9 cellular contexts compared by ENCODE assay signal in genomic region chr7:101216860-101217387, GRCh38. TPM values are rescaled to one million over a fixed set of nuclear protein-coding genes. Genes with fewer than 3 reads are reported as not detected.
DNase-seq lines count a peak whose midpoint lies in the region; ATAC-seq and TF ChIP-seq lines count a peak whose summit lies in the region.
"Had no signal": no experiment of that assay in that cellular context is flagged by ENCODE, and none has a peak within 500 bp of the region (broad histone marks: within the 10 kb centered on the region; RNA-seq: fewer than 3 reads in every experiment).

No MANE protein-coding gene starts in this region.

- no peak for ATAC-seq in CD4-positive, CD25-positive, alpha-beta regulatory T cell (ENCODE audit: low read depth in 2 of 2)
- ATAC-seq in GM19467 (IDR thresholded peaks at IDR 0.05; ENCODE audit: unreplicated experiment) (peak; percentile 5), IMR-90 (ENCODE audit: low read depth) (no peak; the same call in none of the 2 replicates), memory B cell (ENCODE audit: low read depth) (no peak), upper lobe of right lung (no peak)

- peak overlapping the region; percentile 96 for H2AK5ac ChIP-seq in IMR-90 (ENCODE audit: low read depth, low read length)

- peaks cover 4% of the 10 kb centered on the region for H3K9me1 ChIP-seq in IMR-90 (ENCODE audit: insufficient read depth, low read length)

- H3K4me1 ChIP-seq in CD4-positive, CD25-positive, alpha-beta regulatory T cell (ENCODE audit: control insufficient read depth, insufficient read depth, low read length, poor library complexity, severe bottlenecking): peaks cover 38% of the 10 kb centered on the region
- H3K4me1 ChIP-seq in IMR-90 (ENCODE audit: control insufficient read depth, insufficient read depth, low read length) (peaks cover 9% of the 10 kb centered on the region), upper lobe of right lung (peaks cover 16% of the 10 kb centered on the region)

- peak overlapping the region; percentile 55 for H3K4me3 ChIP-seq in CD4-positive, CD25-positive, alpha-beta regulatory T cell (ENCODE audit: low read depth, low read length)
- H3K4me3 ChIP-seq in IMR-90 (ENCODE audit: insufficient read depth, low read depth, low read length) (peak overlapping the region; percentile 96), upper lobe of right lung (peak overlapping the region; percentile 95)

- CTCF ChIA-PET in IMR-90 (lab: Yijun Ruan, JAX) (interaction anchor here (0.5 to 3.0 kb wide), 8 partner anchors 17 to 306 kb away, joined by 3 to 8 read pairs (median 4); no protein-coding TSS in a partner anchor), MCF 10A (lab: Yijun Ruan, JAX) (interaction anchor here (0.8 to 4.5 kb wide), 11 partner anchors 11 to 73 kb away, joined by 3 to 23 read pairs (median 4); partner anchors contain the start of gene FIS1)

- H3K27ac ChIP-seq in CD4-positive, CD25-positive, alpha-beta regulatory T cell (ENCODE audit: insufficient read depth, low read length, poor library complexity, severe bottlenecking): peak overlapping the region; percentile 82
- peak overlapping the region; percentile 89 for H3K27ac ChIP-seq in IMR-90 (ENCODE audit: insufficient read depth, low read length)
- peak overlapping the region; percentile 88 for H3K27ac ChIP-seq in upper lobe of right lung

- DNase-seq in CD4-positive, CD25-positive, alpha-beta regulatory T cell: peak in 1 of 3 donors; percentile 19
- DNase-seq in IMR-90: no peak
- peak; percentile 24 for DNase-seq in MCF 10A (ENCODE audit: unreplicated experiment)
- no peak for DNase-seq in memory B cell (ENCODE audit: low spot score in 2 of 2)
- no peak for DNase-seq in upper lobe of right lung
- no peak for DNase-seq in NCI-H1092 treated with DMSO at 0.1 percent for 48 hours (lab: John Stamatoyannopoulos, UW)
- no peak for DNase-seq in MV-4-11 (lab: John Stamatoyannopoulos, UW)

- BruUV-seq in IMR-90 (replicated peaks; lab: Mats Ljungman, UMichigan) (no TSS peak), MCF 10A (replicated peaks; lab: Mats Ljungman, UMichigan) (TSS peak; percentile 61)

- H3K56ac ChIP-seq in IMR-90 (ENCODE audit: extremely low read depth, insufficient read depth, low read length): peak overlapping the region; percentile 77

- H3K4me2 ChIP-seq in IMR-90 (ENCODE audit: low read depth, low read length): peak overlapping the region; percentile 100

- H4K8ac ChIP-seq in IMR-90 (ENCODE audit: low read depth in 2 of 2, low read length in 2 of 2): peak overlapping the region; percentile 85 to 90

- peaks cover 25 to 59% of the 10 kb centered on the region in 2 experiments for H3K79me1 ChIP-seq in IMR-90 (ENCODE audit: low read depth in 1 of 2, low read length in 2 of 2)

- intact Hi-C loops in IMR-90 (cut with micrococcal nuclease) (no loop called here), MCF 10A (cut with micrococcal nuclease) (no loop called here), upper lobe of right lung (cut with DNase I) (no loop called here)

- H4K5ac ChIP-seq in IMR-90 (ENCODE audit: low read depth, low read length): peak overlapping the region; percentile 95

- TF ChIP-seq RAD21 in IMR-90 (IDR thresholded peaks at IDR 0.05; ENCODE audit: low read length): no peak

- H2BK20ac ChIP-seq in IMR-90 (ENCODE audit: low read depth, low read length): no peak overlapping the region

- H2AK9ac ChIP-seq in IMR-90 (replicated peaks; ENCODE audit: low read depth, low read length, poor library complexity): peak overlapping the region; percentile 98

- peak overlapping the region; percentile 83 for H3K9ac ChIP-seq in IMR-90 (ENCODE audit: low read depth, low read length)

- H2BK5ac ChIP-seq in IMR-90 (ENCODE audit: low read depth, low read length, poor library complexity, severe bottlenecking): peak overlapping the region; percentile 84

- H3K36me3 ChIP-seq in CD4-positive, CD25-positive, alpha-beta regulatory T cell (ENCODE audit: control insufficient read depth, insufficient read depth, low read length): peaks cover 9% of the 10 kb centered on the region
- H3K36me3 ChIP-seq in IMR-90 (ENCODE audit: control insufficient read depth, insufficient read depth, low read length): peaks cover 23% of the 10 kb centered on the region
- peaks cover 34% of the 10 kb centered on the region for H3K36me3 ChIP-seq in upper lobe of right lung

- 0 out of 3 replicates have a peak overlapping the region, but pooled peaks have one; percentile 14 for H2BK15ac ChIP-seq in IMR-90 (ENCODE audit: low read depth, low read length)

- H3K4ac ChIP-seq in IMR-90 (ENCODE audit: low read depth, low read length): peak overlapping the region; percentile 99

- dilution Hi-C loops in IMR-90 (cut with HindIII; ENCODE audit: low sequenced_read_pairs, unreplicated experiment): no loop called here

- peaks cover 6% of the 10 kb centered on the region; the same call in 1 of the 2 replicates for H4K20me1 ChIP-seq in IMR-90 (ENCODE audit: insufficient read depth, low read length)

- in situ Hi-C loops in IMR-90 (cut with MboI; ENCODE audit: low sequenced_read_pairs): no loop called here

- peak overlapping the region; percentile 68 for H2BK120ac ChIP-seq in IMR-90 (ENCODE audit: low read depth, low read length)

- peak overlapping the region; percentile 87 for H2AFZ ChIP-seq in IMR-90 (replicated peaks; ENCODE audit: low read length, poor library complexity)

- TF ChIP-seq POLR2A in IMR-90 (IDR thresholded peaks at IDR 0.05; ENCODE audit: low read depth, low read length): no peak

- H3K4me1 Mint-ChIP-seq in CD4-positive, CD25-positive, alpha-beta regulatory T cell: peaks cover 5 to 50% (median 21%) of the 10 kb centered on the region in 4 donors
- H3K4me1 Mint-ChIP-seq in MCF 10A (ENCODE audit: insufficient read depth, unreplicated experiment) (peaks cover 25% of the 10 kb centered on the region), memory B cell (peaks cover 20% of the 10 kb centered on the region)

- peak overlapping the region; percentile 100 for H3K14ac ChIP-seq in IMR-90 (replicated peaks; ENCODE audit: low read depth, low read length)

- peak overlapping the region in 2 of 3 donors; percentile 74 to 98 for H3K27ac Mint-ChIP-seq in CD4-positive, CD25-positive, alpha-beta regulatory T cell
- H3K27ac Mint-ChIP-seq in MCF 10A (ENCODE audit: low read depth, unreplicated experiment) (peak overlapping the region; percentile 94), memory B cell (peak overlapping the region; percentile 93)

- H3K9me3 ChIP-seq in CD4-positive, CD25-positive, alpha-beta regulatory T cell (ENCODE audit: control insufficient read depth in 2 of 2, low read length in 2 of 2): no peaks in the 10 kb centered on the region
- no peaks in the 10 kb centered on the region for H3K9me3 ChIP-seq in IMR-90 (ENCODE audit: control insufficient read depth, insufficient read depth, low read length)
- no peaks in the 10 kb centered on the region for H3K9me3 ChIP-seq in upper lobe of right lung

- H3K27me3 Mint-ChIP-seq in CD4-positive, CD25-positive, alpha-beta regulatory T cell: no peaks in the 10 kb centered on the region
- H3K27me3 Mint-ChIP-seq in MCF 10A (ENCODE audit: insufficient read depth, unreplicated experiment) (no peaks in the 10 kb centered on the region), memory B cell (no peaks in the 10 kb centered on the region)

- peak overlapping the region; percentile 99 for H3K23ac ChIP-seq in IMR-90 (ENCODE audit: low read depth, low read length)

- no peaks in the 10 kb centered on the region for H3K27me3 ChIP-seq in CD4-positive, CD25-positive, alpha-beta regulatory T cell (ENCODE audit: control insufficient read depth, insufficient read depth, low read length)
- H3K27me3 ChIP-seq in IMR-90 (ENCODE audit: control insufficient read depth, insufficient read depth, low read length) (no peaks in the 10 kb centered on the region), upper lobe of right lung (no peaks in the 10 kb centered on the region)

- H3K18ac ChIP-seq in IMR-90 (ENCODE audit: low read depth, low read length): peak overlapping the region; percentile 48

- peaks cover 5% of the 10 kb centered on the region for H3K36me3 Mint-ChIP-seq in CD4-positive, CD25-positive, alpha-beta regulatory T cell
- peaks cover 47% of the 10 kb centered on the region for H3K36me3 Mint-ChIP-seq in MCF 10A (ENCODE audit: insufficient read depth, unreplicated experiment)
- H3K36me3 Mint-ChIP-seq in memory B cell: peaks cover 10% of the 10 kb centered on the region

- no peaks in the 10 kb centered on the region for H3K9me3 Mint-ChIP-seq in CD4-positive, CD25-positive, alpha-beta regulatory T cell
- H3K9me3 Mint-ChIP-seq in MCF 10A (ENCODE audit: unreplicated experiment) (no peaks in the 10 kb centered on the region), memory B cell (no peaks in the 10 kb centered on the region)

- no peak for TF ChIP-seq CTCF in IMR-90 (conservative IDR thresholded peaks at IDR 0.05; ENCODE audit: low read depth, low read length)
- peak; percentile 16 for TF ChIP-seq CTCF in MCF 10A (IDR thresholded peaks at IDR 0.05; ENCODE audit: unreplicated experiment)
- no peak for TF ChIP-seq CTCF in upper lobe of right lung (IDR thresholded peaks at IDR 0.05)

- WGBS in IMR-90 (ENCODE audit: extremely low coverage in 2 of 2, insufficient read length in 1 of 2), 2 experiments: 0% methylated on average over 20 of the region's 34 CpGs; no CpG with 5 or more reads in 1 of the 2 experiments

- H4K91ac ChIP-seq in IMR-90 (ENCODE audit: insufficient read depth, low read depth, low read length): peak overlapping the region; percentile 92

- peak overlapping the region; percentile 93 to 97 (median 96) for H3K4me3 Mint-ChIP-seq in CD4-positive, CD25-positive, alpha-beta regulatory T cell
- H3K4me3 Mint-ChIP-seq in MCF 10A (ENCODE audit: unreplicated experiment) (peak overlapping the region; percentile 99), memory B cell (peak overlapping the region; percentile 96)

- POLR2A ChIA-PET in IMR-90 (lab: Charles Lee; ENCODE audit: unreplicated experiment) (interaction anchor here (0.7 to 1.6 kb wide), 3 partner anchors 15 to 634 kb away, joined by 3 to 4 read pairs (median 3); partner anchors contain the start of gene SERPINE1), MCF 10A (lab: Yijun Ruan, JAX) (interaction anchor here (0.6 to 3.1 kb wide), 22 partner anchors 11 to 1146 kb away, joined by 3 to 78 read pairs (median 5); partner anchors contain the start of genes FIS1, SRRT, UFSP1 and VGF)

RNA-seq across cellular contexts. Expression of gene PLOD3, which starts 0.5 kb away (rescaled TPM):
- total RNA-seq in CD4-positive, CD25-positive, alpha-beta regulatory T cell: 35.4 TPM
- polyA plus RNA-seq in CD4-positive, CD25-positive, alpha-beta regulatory T cell: 10 to 100 TPM; 13.8 to 19.7 (median 14.8) TPM
- total RNA-seq in IMR-90 (2012; rRNA removed) (21.7 and 24.4 TPM in 2 replicates), MCF 10A (2022) (125 and 134 TPM in 2 replicates), upper lobe of right lung (82.1 TPM)
- polyA plus RNA-seq in IMR-90 (2012; rRNA removed): 159 and 167 TPM in 2 replicates
- polyA plus RNA-seq in IMR-90 (2012; cell fraction: cytosol; rRNA removed): 138 and 166 TPM in 2 replicates
- 175 and 325 TPM in 2 replicates for polyA plus RNA-seq in IMR-90 (2012; cell fraction: nucleus; rRNA removed; ENCODE audit: low replicate concordance)

RNA-seq across cellular contexts. Expression of gene ZNHIT1, which starts 1.0 kb away (rescaled TPM):
- 41.8 TPM for total RNA-seq in CD4-positive, CD25-positive, alpha-beta regulatory T cell
- 10 to 100 TPM; 67.6 to 99.6 (median 85.0) TPM for polyA plus RNA-seq in CD4-positive, CD25-positive, alpha-beta regulatory T cell
- total RNA-seq in IMR-90 (2012; rRNA removed) (31.7 and 34.4 TPM in 2 replicates), MCF 10A (2022) (63.9 and 70.9 TPM in 2 replicates), upper lobe of right lung (51.9 TPM)
- 47.1 and 62.9 TPM in 2 replicates for polyA plus RNA-seq in IMR-90 (2012; rRNA removed)
- polyA plus RNA-seq in IMR-90 (2012; cell fraction: cytosol; rRNA removed): 76.6 and 174 TPM in 2 replicates
- polyA plus RNA-seq in IMR-90 (2012; cell fraction: nucleus; rRNA removed; ENCODE audit: low replicate concordance): 30.5 and 45.4 TPM in 2 replicates

RNA-seq across cellular contexts. Expression of gene MOGAT3, which starts 16.1 kb away (rescaled TPM):
- not detected for total RNA-seq in CD4-positive, CD25-positive, alpha-beta regulatory T cell
- polyA plus RNA-seq in CD4-positive, CD25-positive, alpha-beta regulatory T cell: not detected
- not detected in 2 replicates for total RNA-seq in IMR-90 (2012; rRNA removed)
- not detected in 2 replicates for polyA plus RNA-seq in IMR-90 (2012; rRNA removed)
- polyA plus RNA-seq in IMR-90 (2012; cell fraction: cytosol; rRNA removed): not detected in 2 replicates
- polyA plus RNA-seq in IMR-90 (2012; cell fraction: nucleus; rRNA removed; ENCODE audit: low replicate concordance): not detected in 2 replicates
- not detected in 2 replicates for total RNA-seq in MCF 10A (2022)
- not detected for total RNA-seq in upper lobe of right lung
- total RNA-seq: NCI-H460 had no signal

RNA-seq across cellular contexts. Expression of gene CLDN15, which starts 20.7 kb away (rescaled TPM):
- 22.7 TPM for total RNA-seq in CD4-positive, CD25-positive, alpha-beta regulatory T cell
- polyA plus RNA-seq in CD4-positive, CD25-positive, alpha-beta regulatory T cell: 1 to 10 TPM in 1 of 4 donors, under 1 TPM in 3; 0.64 to 1.4 (median 0.82) TPM
- total RNA-seq in IMR-90 (2012; rRNA removed) (0.56 and 0.72 TPM in 2 replicates), MCF 10A (2022) (8.5 and 17.1 TPM in 2 replicates), upper lobe of right lung (17.7 TPM)
- 5.4 and 6.7 TPM in 2 replicates for polyA plus RNA-seq in IMR-90 (2012; rRNA removed)
- polyA plus RNA-seq in IMR-90 (2012; cell fraction: cytosol; rRNA removed): 3.5 and 4.6 TPM in 2 replicates
- 30.5 and 67.2 TPM in 2 replicates for polyA plus RNA-seq in IMR-90 (2012; cell fraction: nucleus; rRNA removed; ENCODE audit: low replicate concordance)

RNA-seq across cellular contexts. Expression of gene FIS1, which starts 28.0 kb away (rescaled TPM):
- total RNA-seq in CD4-positive, CD25-positive, alpha-beta regulatory T cell: 105 TPM
- 100 to 1,000 TPM; 205 to 260 (median 227) TPM for polyA plus RNA-seq in CD4-positive, CD25-positive, alpha-beta regulatory T cell
- 241 and 293 TPM in 2 replicates for total RNA-seq in IMR-90 (2012; rRNA removed)
- polyA plus RNA-seq in IMR-90 (2012; rRNA removed): 470 and 489 TPM in 2 replicates
- polyA plus RNA-seq in IMR-90 (2012; cell fraction: cytosol; rRNA removed): 544 and 563 TPM in 2 replicates
- 172 and 183 TPM in 2 replicates for polyA plus RNA-seq in IMR-90 (2012; cell fraction: nucleus; rRNA removed; ENCODE audit: low replicate concordance)
- total RNA-seq in MCF 10A (2022): 213 and 221 TPM in 2 replicates
- total RNA-seq in upper lobe of right lung: 147 TPM
